ENCODE assay signal across 1 cellular context in the genomic region with DNA sequence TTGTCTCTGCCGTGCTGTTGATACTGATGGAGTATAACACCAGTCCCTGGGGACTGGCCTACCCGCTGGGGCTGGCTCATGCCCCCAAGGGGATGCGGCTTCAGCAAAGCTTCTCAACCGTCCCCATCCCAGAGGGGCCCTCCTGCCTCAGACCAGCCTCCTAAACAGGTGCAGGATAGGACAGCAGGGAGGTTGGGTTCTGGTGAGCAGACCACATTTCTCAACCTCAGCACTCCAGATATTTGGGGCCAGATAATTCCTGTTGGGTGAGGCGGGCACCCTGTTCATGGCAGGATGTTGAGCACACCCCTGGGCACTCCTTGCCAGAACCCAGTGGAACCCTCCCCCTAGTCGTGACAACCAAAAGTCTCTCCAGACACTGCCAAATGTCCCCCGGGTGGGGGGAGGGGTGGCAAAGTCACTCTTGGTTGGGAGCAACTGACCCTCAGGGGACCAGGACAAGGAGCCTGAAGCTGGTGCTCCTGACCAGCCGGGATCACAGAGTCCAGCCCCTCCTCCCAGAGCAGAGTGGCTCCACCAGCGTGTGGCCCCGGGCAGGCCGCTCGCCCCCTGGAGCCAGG.
TF ChIP-seq lines count a peak whose summit lies in the region.

No MANE protein-coding gene starts in this region.

TF ChIP-seq in IMR-90, 13 proteins besides CTCF, POLR2A, EP300 and RAD21:
- TF ChIP-seq MAFK (IDR thresholded peaks at IDR 0.05; ENCODE audit: low read depth, low read length) (no peak), SMC3 (IDR thresholded peaks at IDR 0.05; ENCODE audit: low read depth, low read length) (no peak), MXI1 (IDR thresholded peaks at IDR 0.05; ENCODE audit: borderline replicate concordance, low read depth, low read length) (no peak), RFX5 (IDR thresholded peaks at IDR 0.05; ENCODE audit: low read depth, low read length) (no peak), RCOR1 (IDR thresholded peaks at IDR 0.05; ENCODE audit: insufficient replicate concordance, low read length) (no peak), CEBPB (IDR thresholded peaks at IDR 0.05; ENCODE audit: low read depth, low read length) (no peak), NFE2L2 (IDR thresholded peaks at IDR 0.05; ENCODE audit: low read depth, low read length) (no peak), CHD1 (IDR thresholded peaks at IDR 0.05; ENCODE audit: low read depth, low read length) (no peak), FOS (IDR thresholded peaks at IDR 0.05; ENCODE audit: low read depth, low read length) (no peak), BHLHE40 (IDR thresholded peaks at IDR 0.05; ENCODE audit: low read depth, low read length) (no peak), MAZ (IDR thresholded peaks at IDR 0.05; ENCODE audit: borderline replicate concordance, low read depth, low read length) (no peak)
- TF ChIP-seq, protein P1, sequence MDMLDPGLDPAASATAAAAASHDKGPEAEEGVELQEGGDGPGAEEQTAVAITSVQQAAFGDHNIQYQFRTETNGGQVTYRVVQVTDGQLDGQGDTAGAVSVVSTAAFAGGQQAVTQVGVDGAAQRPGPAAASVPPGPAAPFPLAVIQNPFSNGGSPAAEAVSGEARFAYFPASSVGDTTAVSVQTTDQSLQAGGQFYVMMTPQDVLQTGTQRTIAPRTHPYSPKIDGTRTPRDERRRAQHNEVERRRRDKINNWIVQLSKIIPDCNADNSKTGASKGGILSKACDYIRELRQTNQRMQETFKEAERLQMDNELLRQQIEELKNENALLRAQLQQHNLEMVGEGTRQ (IDR thresholded peaks at IDR 0.05; ENCODE audit: low read depth, low read length), result no peak
- TF ChIP-seq, protein P2, sequence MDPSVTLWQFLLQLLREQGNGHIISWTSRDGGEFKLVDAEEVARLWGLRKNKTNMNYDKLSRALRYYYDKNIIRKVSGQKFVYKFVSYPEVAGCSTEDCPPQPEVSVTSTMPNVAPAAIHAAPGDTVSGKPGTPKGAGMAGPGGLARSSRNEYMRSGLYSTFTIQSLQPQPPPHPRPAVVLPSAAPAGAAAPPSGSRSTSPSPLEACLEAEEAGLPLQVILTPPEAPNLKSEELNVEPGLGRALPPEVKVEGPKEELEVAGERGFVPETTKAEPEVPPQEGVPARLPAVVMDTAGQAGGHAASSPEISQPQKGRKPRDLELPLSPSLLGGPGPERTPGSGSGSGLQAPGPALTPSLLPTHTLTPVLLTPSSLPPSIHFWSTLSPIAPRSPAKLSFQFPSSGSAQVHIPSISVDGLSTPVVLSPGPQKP (IDR thresholded peaks at IDR 0.05; ENCODE audit: borderline replicate concordance, low read depth, low read length), result no peak
